ENCODE assay signal across 20 cellular contexts in the genomic region with DNA sequence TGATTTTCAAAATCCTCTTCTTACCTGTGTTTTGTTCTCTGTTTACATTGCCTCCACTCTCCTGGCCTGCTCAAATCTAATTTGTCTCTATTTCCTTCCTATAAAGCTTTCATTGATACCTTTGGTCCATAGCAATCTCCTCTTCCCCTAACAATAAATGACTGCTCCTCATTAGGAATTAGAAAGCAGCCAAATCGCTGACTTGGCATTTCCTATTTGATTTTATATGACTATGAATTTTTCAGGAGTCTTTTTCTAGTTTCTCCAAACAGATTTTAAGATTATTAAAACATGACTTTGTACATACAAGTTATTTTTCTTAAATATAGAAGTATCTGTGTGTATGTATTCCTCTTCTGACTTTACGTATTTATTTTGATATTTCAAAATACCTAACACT.
"Had no signal": no experiment of that assay in that cellular context is flagged by ENCODE, and none has a peak within 500 bp of the region (broad histone marks: within the 10 kb centered on the region; RNA-seq: fewer than 3 reads in every experiment).

No MANE protein-coding gene starts in this region.

- H3K4me1 ChIP-seq: SJSA1 had no signal

- FAIRE-seq: RCC 7860 had no signal

- H3K4me3 ChIP-seq: SJSA1, SK-N-MC had no signal

- H3K9me3 ChIP-seq: SJSA1 had no signal

- H3K27ac ChIP-seq: SJSA1, SK-N-MC had no signal

- DNase-seq: KBM-7, MV-4-11, NCI-H1048, NCI-H1105, NCI-H1417, NCI-H1436 treated with DMSO at 0.1 percent for 48 hours, NCI-H1694, NCI-H187 treated with DMSO at 0.1 percent for 48 hours, NCI-H2029 treated with DMSO at 0.1 percent for 48 hours, NCI-H2171 treated with DMSO at 0.1 percent for 48 hours, NCI-H2227 treated with DMSO at 0.1 percent for 48 hours, NCI-H524, NCI-H526 treated with DMSO at 0.1 percent for 48 hours, NCI-H748 treated with DMSO at 0.1 percent for 48 hours, Right ventricle myocardium superior, RPMI8226, SIG-M5 had no signal

- H3K36me3 ChIP-seq: SJSA1 had no signal

- H3K27me3 ChIP-seq: SJSA1 had no signal
